ENCODE assay signal across 21 cellular contexts in genomic region chr12:55780695-55781094, GRCh38. TPM values are rescaled to one million over a fixed set of nuclear protein-coding genes. Genes with fewer than 3 reads are reported as not detected.
DNase-seq lines count a peak whose midpoint lies in the region; ATAC-seq and TF ChIP-seq lines count a peak whose summit lies in the region.
"Had no signal": no experiment of that assay in that cellular context is flagged by ENCODE, and none has a peak within 500 bp of the region (broad histone marks: within the 10 kb centered on the region; RNA-seq: fewer than 3 reads in every experiment).

No MANE protein-coding gene starts in this region.

- intact Hi-C loops in CD8-positive, alpha-beta T cell (cut with DNase I, micrococcal nuclease), result no loop called here
- intact Hi-C loops in posterior vena cava (cut with DNase I) (no loop called here), aorta (cut with DNase I) (loop anchor here in 1 of 2 donors (5.0 kb wide), 1 partner anchor 33 kb away; no protein-coding TSS in a partner anchor)

- H3K36me3 Mint-ChIP-seq in CD8-positive, alpha-beta T cell, result peaks cover 82% of the 10 kb centered on the region
- H3K36me3 Mint-ChIP-seq in activated CD8-positive, alpha-beta T cell treated with anti-CD3 and anti-CD28 coated beads, Interleukin-2, amount 10 ng/mL, durations not matched to agents 7 days and 5 days (ENCODE audit: low read depth), result peaks cover 52% of the 10 kb centered on the region

- CTCF ChIA-PET in CD8-positive, alpha-beta T cell (lab: Charles Lee), result interaction anchor here (0.8 kb wide), 1 partner anchor 12 kb away, joined by 3 read pairs; no protein-coding TSS in a partner anchor
- CTCF ChIA-PET in activated CD8-positive, alpha-beta T cell treated with anti-CD3 and anti-CD28 coated beads, Interleukin-2, amount 10 ng/mL, durations not matched to agents 7 days and 5 days (lab: Charles Lee), result interaction anchor here (0.9 to 3.5 kb wide), 5 partner anchors 13 to 159 kb away, joined by 3 to 15 read pairs (median 3); no protein-coding TSS in a partner anchor

- H3K27me3 Mint-ChIP-seq in CD8-positive, alpha-beta T cell (ENCODE audit: low read depth), result no peaks in the 10 kb centered on the region
- no peaks in the 10 kb centered on the region for H3K27me3 Mint-ChIP-seq in activated CD8-positive, alpha-beta T cell treated with anti-CD3 and anti-CD28 coated beads, Interleukin-2, amount 10 ng/mL, durations not matched to agents 7 days and 5 days (ENCODE audit: low read depth)

- WGBS in aorta, 2 donors, result 47 to 68% methylated on average over 2 of the region's 2 CpGs

- no peaks in the 10 kb centered on the region for H3K9me3 Mint-ChIP-seq in CD8-positive, alpha-beta T cell
- no peaks in the 10 kb centered on the region for H3K9me3 Mint-ChIP-seq in activated CD8-positive, alpha-beta T cell treated with anti-CD3 and anti-CD28 coated beads, Interleukin-2, amount 10 ng/mL, durations not matched to agents 7 days and 5 days (ENCODE audit: insufficient read depth)
- H3K9me3 Mint-ChIP-seq: H9 had no signal

- POLR2A ChIA-PET in CD8-positive, alpha-beta T cell (lab: Charles Lee), result no interaction called here
- POLR2A ChIA-PET in activated CD8-positive, alpha-beta T cell treated with anti-CD3 and anti-CD28 coated beads, Interleukin-2, amount 10 ng/mL, durations not matched to agents 7 days and 5 days (lab: Charles Lee), result interaction anchor here (0.6 kb wide), 1 partner anchor 1939 kb away, joined by 3 read pairs; no protein-coding TSS in a partner anchor

- H3K27ac ChIP-seq in CD8-positive, alpha-beta T cell (ENCODE audit: low read depth, low read length), result no peak overlapping the region
- H3K27ac ChIP-seq in aorta (ENCODE audit: low read depth in 1 of 2, low read length in 2 of 2), result no peak overlapping the region
- H3K27ac ChIP-seq: ascending aorta, coronary artery, epithelial cell of prostate, ovary, Peyer's patch, sigmoid colon, SK-N-MC, VCaP had no signal

- no peak for DNase-seq in CD8-positive, alpha-beta T cell
- peak; percentile 13 for DNase-seq in M059J (ENCODE audit: low read depth)
- DNase-seq in activated CD8-positive, alpha-beta T cell treated with anti-CD3 and anti-CD28 coated beads, Interleukin-2, amount 10 ng/mL, durations not matched to agents 7 days and 5 days, result no peak
- peak; percentile 71 for DNase-seq in iris pigment epithelial cell (ENCODE audit: low read depth)
- DNase-seq in posterior vena cava (ENCODE audit: low spot score), result no peak
- DNase-seq in NCI-H1105 (lab: John Stamatoyannopoulos, UW), result no peak
- DNase-seq in aorta, result no peak
- no peak for DNase-seq in activated CD4-positive, CD25-positive, alpha-beta regulatory T cell treated with anti-CD3 and anti-CD28 coated beads, Interleukin-2, amount 50 U/mL, for 72 hours
- DNase-seq: activated effector memory CD4-positive, alpha-beta T cell treated with anti-CD3 and anti-CD28 coated beads, Interleukin-2, amount 50 U/mL, for 16 hours; H9; NCI-H1105 treated with DMSO at 0.1 percent for 48 hours; NCI-H82; ovary; Peyer's patch; sigmoid colon; stimulated activated CD4-positive, alpha-beta T cell treated with anti-CD3 and anti-CD28 coated beads, Interleukin-2, amount 100 ng/mL, for 48 hours had no signal

- ATAC-seq in CD8-positive, alpha-beta T cell, result no peak
- ATAC-seq in activated CD8-positive, alpha-beta T cell treated with anti-CD3 and anti-CD28 coated beads, Interleukin-2, amount 10 ng/mL, durations not matched to agents 7 days and 5 days, result no peak
- ATAC-seq in aorta (ENCODE audit: low FRiP score), result no peak

- no peaks in the 10 kb centered on the region for H3K27me3 ChIP-seq in CD8-positive, alpha-beta T cell (ENCODE audit: insufficient read depth, low read length)
- no peaks in the 10 kb centered on the region for H3K27me3 ChIP-seq in aorta (ENCODE audit: control insufficient read depth in 1 of 2, insufficient read depth in 2 of 2, low read length in 1 of 2)
- H3K27me3 ChIP-seq: ascending aorta, ovary, Peyer's patch, sigmoid colon had no signal

- no peak overlapping the region for H3K4me3 Mint-ChIP-seq in CD8-positive, alpha-beta T cell
- no peak overlapping the region for H3K4me3 Mint-ChIP-seq in activated CD8-positive, alpha-beta T cell treated with anti-CD3 and anti-CD28 coated beads, Interleukin-2, amount 10 ng/mL, durations not matched to agents 7 days and 5 days
- H3K4me3 Mint-ChIP-seq: H9 had no signal

- H3K4me1 ChIP-seq in CD8-positive, alpha-beta T cell (ENCODE audit: insufficient read depth, low read length), result no peaks in the 10 kb centered on the region
- H3K4me1 ChIP-seq in aorta (ENCODE audit: control insufficient read depth in 1 of 2, insufficient read depth in 2 of 2, low read length in 2 of 2), result no peaks in the 10 kb centered on the region
- H3K4me1 ChIP-seq: ascending aorta, Peyer's patch, sigmoid colon had no signal

- peak overlapping the region; percentile 50 for H3K27ac Mint-ChIP-seq in CD8-positive, alpha-beta T cell
- peak overlapping the region; percentile 39 for H3K27ac Mint-ChIP-seq in activated CD8-positive, alpha-beta T cell treated with anti-CD3 and anti-CD28 coated beads, Interleukin-2, amount 10 ng/mL, durations not matched to agents 7 days and 5 days
- H3K27ac Mint-ChIP-seq: H9 had no signal

- no peak overlapping the region for H3K4me3 ChIP-seq in CD8-positive, alpha-beta T cell (ENCODE audit: low read depth, low read length)
- no peak overlapping the region for H3K4me3 ChIP-seq in aorta (ENCODE audit: low read length in 2 of 2)
- H3K4me3 ChIP-seq: ascending aorta, coronary artery, ovary, Peyer's patch, sigmoid colon, SK-N-MC had no signal

- no peak for TF ChIP-seq CTCF in CD8-positive, alpha-beta T cell (IDR thresholded peaks at IDR 0.05)

- peaks cover 10% of the 10 kb centered on the region for H3K4me1 Mint-ChIP-seq in CD8-positive, alpha-beta T cell (ENCODE audit: low read depth)
- peaks cover 10% of the 10 kb centered on the region for H3K4me1 Mint-ChIP-seq in activated CD8-positive, alpha-beta T cell treated with anti-CD3 and anti-CD28 coated beads, Interleukin-2, amount 10 ng/mL, durations not matched to agents 7 days and 5 days (ENCODE audit: low read depth)
- H3K4me1 Mint-ChIP-seq: H9 had no signal

- no peaks in the 10 kb centered on the region for H3K9me3 ChIP-seq in CD8-positive, alpha-beta T cell (ENCODE audit: low read length)
- no peaks in the 10 kb centered on the region for H3K9me3 ChIP-seq in aorta (ENCODE audit: control insufficient read depth, low read length)
- H3K9me3 ChIP-seq: ascending aorta, ovary, Peyer's patch, sigmoid colon had no signal

- peaks cover 36% of the 10 kb centered on the region for H3K36me3 ChIP-seq in CD8-positive, alpha-beta T cell (ENCODE audit: insufficient read depth, low read length)
- H3K36me3 ChIP-seq in aorta (ENCODE audit: control insufficient read depth in 1 of 2, insufficient read depth in 2 of 2, low read length in 1 of 2), result peaks cover 0 to 5% of the 10 kb centered on the region in 2 donors
- H3K36me3 ChIP-seq: ovary had no signal

RNA-seq across cellular contexts. Expression of gene SARNP, which starts 36.8 kb away (rescaled TPM):
- total RNA-seq in CD8-positive, alpha-beta T cell, result 10 to 100 TPM; 48.0 to 50.3 TPM
- 144 and 154 TPM in 2 replicates for total RNA-seq in M059J (2014; rRNA removed; shearing (Covaris generic))
- 10 to 100 TPM; 91.1 to 94.8 TPM for total RNA-seq in activated CD8-positive, alpha-beta T cell treated with anti-CD3 and anti-CD28 coated beads, Interleukin-2, amount 10 ng/mL, durations not matched to agents 7 days and 5 days
- 10 to 100 TPM; 47.8 to 49.8 TPM for total RNA-seq in posterior vena cava
- total RNA-seq in aorta, result 10 to 100 TPM; 48.3 to 51.8 TPM
- 100 to 1,000 TPM in 1 of 2 donors, 10 to 100 TPM in 1; 88.9 to 123 TPM for polyA plus RNA-seq in aorta

RNA-seq across cellular contexts. Expression of gene ORMDL2, which starts 37.1 kb away (rescaled TPM):
- 10 to 100 TPM; 13.2 to 15.1 TPM for total RNA-seq in CD8-positive, alpha-beta T cell
- 22.5 and 48.2 TPM in 2 replicates for total RNA-seq in M059J (2014; rRNA removed; shearing (Covaris generic))
- 10 to 100 TPM; 55.2 to 57.9 TPM for total RNA-seq in activated CD8-positive, alpha-beta T cell treated with anti-CD3 and anti-CD28 coated beads, Interleukin-2, amount 10 ng/mL, durations not matched to agents 7 days and 5 days
- total RNA-seq in posterior vena cava (10 to 100 TPM; 27.3 to 31.1 TPM), aorta (10 to 100 TPM; 23.6 to 34.6 TPM)
- 10 to 100 TPM; 32.5 to 37.4 TPM for polyA plus RNA-seq in aorta

RNA-seq across cellular contexts. Expression of gene GDF11, which starts 37.8 kb away (rescaled TPM):
- total RNA-seq in CD8-positive, alpha-beta T cell, result 1 to 10 TPM; 4.3 to 4.6 TPM
- 3.9 and 7.1 TPM in 2 replicates for total RNA-seq in M059J (2014; rRNA removed; shearing (Covaris generic))
- total RNA-seq in activated CD8-positive, alpha-beta T cell treated with anti-CD3 and anti-CD28 coated beads, Interleukin-2, amount 10 ng/mL, durations not matched to agents 7 days and 5 days, result 10 to 100 TPM; 12.4 to 13.9 TPM
- total RNA-seq in posterior vena cava, result 10 to 100 TPM in 1 of 2 donors, 1 to 10 TPM in 1; 8.4 to 11.0 TPM
- 1 to 10 TPM; 6.6 to 9.4 TPM for total RNA-seq in aorta
- polyA plus RNA-seq in aorta, result 1 to 10 TPM; 3.0 to 4.2 TPM

RNA-seq across cellular contexts. Expression of gene DNAJC14, which starts 48.7 kb away (rescaled TPM):
- 10 to 100 TPM; 22.3 to 24.0 TPM for total RNA-seq in CD8-positive, alpha-beta T cell
- 34.5 and 42.3 TPM in 2 replicates for total RNA-seq in M059J (2014; rRNA removed; shearing (Covaris generic))
- 10 to 100 TPM; 31.1 to 34.9 TPM for total RNA-seq in activated CD8-positive, alpha-beta T cell treated with anti-CD3 and anti-CD28 coated beads, Interleukin-2, amount 10 ng/mL, durations not matched to agents 7 days and 5 days
- total RNA-seq in posterior vena cava (10 to 100 TPM; 23.0 to 24.7 TPM), aorta (10 to 100 TPM; 22.6 to 24.6 TPM)
- polyA plus RNA-seq in aorta, result 10 to 100 TPM; 11.9 to 12.3 TPM

RNA-seq across cellular contexts. Expression of gene CD63, which starts 51.9 kb away (rescaled TPM):
- 10 to 100 TPM; 27.0 to 33.8 TPM for total RNA-seq in CD8-positive, alpha-beta T cell
- 1,074 and 1,218 TPM in 2 replicates for total RNA-seq in M059J (2014; rRNA removed; shearing (Covaris generic))
- 100 to 1,000 TPM; 203 to 206 TPM for total RNA-seq in activated CD8-positive, alpha-beta T cell treated with anti-CD3 and anti-CD28 coated beads, Interleukin-2, amount 10 ng/mL, durations not matched to agents 7 days and 5 days
- total RNA-seq in posterior vena cava, result 1,000 to 10,000 TPM; 1,385 to 1,570 TPM
- 1,000 to 10,000 TPM; 1,107 to 1,135 TPM for total RNA-seq in aorta
- 1,000 to 10,000 TPM; 1,323 to 1,532 TPM for polyA plus RNA-seq in aorta

Comparison
In these comparisons a context has a peak if more than half of its experiments do, and no peak if none do; other contexts are left out.
1. DNase-seq: peak in M059J (single experiment) and iris pigment epithelial cell (single experiment); none in CD8-positive, alpha-beta T cell (0 of 7), activated CD8-positive, alpha-beta T cell treated with anti-CD3 and anti-CD28 coated beads, Interleukin-2, amount 10 ng/mL, durations not matched to agents 7 days and 5 days (single experiment), posterior vena cava (single experiment), NCI-H1105 (single experiment), aorta (0 of 2) and activated CD4-positive, CD25-positive, alpha-beta regulatory T cell treated with anti-CD3 and anti-CD28 coated beads, Interleukin-2, amount 50 U/mL, for 72 hours (single experiment).